25 cellular contexts compared by ENCODE assay signal in genomic region chr2:164928101-164928673, GRCh38. TPM values are rescaled to one million over a fixed set of nuclear protein-coding genes. Genes with fewer than 3 reads are reported as not detected.
"Had no signal": no experiment of that assay in that cellular context is flagged by ENCODE, and none has a peak within 500 bp of the region (broad histone marks: within the 10 kb centered on the region; RNA-seq: fewer than 3 reads in every experiment).

No MANE protein-coding gene starts in this region.

- H3K27ac ChIP-seq: brain microvascular endothelial cell, cardiac muscle cell, Peyer's patch, VCaP had no signal

- H3K27me3 Mint-ChIP-seq: activated T-helper 17 cell treated with anti-CD3 and anti-CD28 coated beads, Interleukin-2, amount 50 U/mL, for 72 hours; T-cell had no signal

- H3K4me1 ChIP-seq: Peyer's patch had no signal

- DNase-seq: activated CD4-positive, alpha-beta memory T cell treated with anti-CD3 and anti-CD28 coated beads, Interleukin-2, amount 10 ng/mL, durations not matched to agents 7 days and 5 days; activated CD4-positive, alpha-beta T cell treated with anti-CD3 and anti-CD28 coated beads, Interleukin-2, amount 50 U/mL, for 1 hour; activated CD4-positive, CD25-positive, alpha-beta regulatory T cell; activated gamma-delta T cell; activated naive CD4-positive, alpha-beta T cell treated with anti-CD3 and anti-CD28 coated beads for 36 hours; activated naive CD8-positive, alpha-beta T cell treated with anti-CD3 and anti-CD28 coated beads for 36 hours; activated T-cell treated with anti-CD3 and anti-CD28 coated beads for 4 hours; activated T-cell treated with anti-CD3 and anti-CD28 coated beads, Interleukin-2, amount 50 U/mL, for 48 hours; brain microvascular endothelial cell; Kasumi-1; NCI-H1048; NCI-H1417 treated with DMSO at 0.1 percent for 48 hours; NCI-H1694 treated with DMSO at 0.1 percent for 48 hours; NCI-H2029 treated with DMSO at 0.1 percent for 48 hours; NCI-H510A treated with DMSO at 0.1 percent for 48 hours; NCI-H69; NK-92 treated with Interleukin-12 subunit alpha and Interleukin-12 subunit beta, amount 100 ng/mL, for 24 hours; Peyer's patch; SHP77 treated with DMSO at 0.1 percent for 48 hours; T-cell had no signal

- H3K4me1 Mint-ChIP-seq: activated CD4-positive, alpha-beta memory T cell treated with anti-CD3 and anti-CD28 coated beads, Interleukin-2, amount 10 ng/mL, durations not matched to agents 7 days and 5 days; activated naive CD8-positive, alpha-beta T cell treated with anti-CD3 and anti-CD28 coated beads for 36 hours; activated T-helper 17 cell treated with anti-CD3 and anti-CD28 coated beads, Interleukin-2, amount 50 U/mL, for 72 hours; T-cell had no signal

- H3K27ac Mint-ChIP-seq: activated CD4-positive, alpha-beta memory T cell treated with anti-CD3 and anti-CD28 coated beads, Interleukin-2, amount 10 ng/mL, durations not matched to agents 7 days and 5 days; activated naive CD4-positive, alpha-beta T cell treated with anti-CD3 and anti-CD28 coated beads for 36 hours; activated naive CD8-positive, alpha-beta T cell treated with anti-CD3 and anti-CD28 coated beads for 36 hours; activated T-helper 17 cell treated with anti-CD3 and anti-CD28 coated beads, Interleukin-2, amount 50 U/mL, for 72 hours; T-cell had no signal

- H3K4me3 Mint-ChIP-seq: activated CD4-positive, alpha-beta memory T cell treated with anti-CD3 and anti-CD28 coated beads, Interleukin-2, amount 10 ng/mL, durations not matched to agents 7 days and 5 days; activated naive CD4-positive, alpha-beta T cell treated with anti-CD3 and anti-CD28 coated beads for 36 hours; activated naive CD8-positive, alpha-beta T cell treated with anti-CD3 and anti-CD28 coated beads for 36 hours; activated T-helper 17 cell treated with anti-CD3 and anti-CD28 coated beads, Interleukin-2, amount 50 U/mL, for 72 hours; T-cell had no signal

- ATAC-seq: activated T-helper 17 cell treated with anti-CD3 and anti-CD28 coated beads, Interleukin-2, amount 50 U/mL, for 72 hours; T-cell had no signal

- H3K4me3 ChIP-seq: cardiac muscle cell, Peyer's patch had no signal

- H3K27me3 ChIP-seq: brain microvascular endothelial cell, cardiac muscle cell, Peyer's patch had no signal

- H3K36me3 ChIP-seq: brain microvascular endothelial cell, cardiac muscle cell, Peyer's patch had no signal

- H3K36me3 Mint-ChIP-seq: activated naive CD8-positive, alpha-beta T cell treated with anti-CD3 and anti-CD28 coated beads for 36 hours; T-cell had no signal

- H3K9me3 Mint-ChIP-seq: activated CD4-positive, alpha-beta memory T cell treated with anti-CD3 and anti-CD28 coated beads, Interleukin-2, amount 10 ng/mL, durations not matched to agents 7 days and 5 days; activated T-helper 17 cell treated with anti-CD3 and anti-CD28 coated beads, Interleukin-2, amount 50 U/mL, for 72 hours had no signal

- H3K9me3 ChIP-seq: Peyer's patch had no signal

RNA-seq across cellular contexts. Expression of gene SLC38A11, which starts 27.1 kb away (rescaled TPM):
- total RNA-seq: activated CD4-positive, alpha-beta memory T cell treated with anti-CD3 and anti-CD28 coated beads, Interleukin-2, amount 10 ng/mL, durations not matched to agents 7 days and 5 days; activated CD8-positive, alpha-beta memory T cell treated with anti-CD3 and anti-CD28 coated beads for 36 hours; activated naive CD4-positive, alpha-beta T cell treated with anti-CD3 and anti-CD28 coated beads for 36 hours; activated naive CD8-positive, alpha-beta T cell treated with anti-CD3 and anti-CD28 coated beads for 36 hours; activated T-helper 17 cell treated with anti-CD3 and anti-CD28 coated beads, Interleukin-2, amount 50 U/mL, for 72 hours; cardiac muscle cell; T-helper 2 cell treated with Interferon-gamma antibody and Interleukin-4, amounts not matched to agents 100 ng/mL and 5 ng/mL, for 36 hours had no signal
- polyA plus RNA-seq: cardiac muscle cell had no signal
